Comparison of ENCODE assay signal across 22 cellular contexts in genomic region chr6:134878136-134878535, GRCh38.
DNase-seq lines count a peak whose midpoint lies in the region.
"Had no signal": no experiment of that assay in that cellular context is flagged by ENCODE, and none has a peak within 500 bp of the region (broad histone marks: within the 10 kb centered on the region; RNA-seq: fewer than 3 reads in every experiment).

No MANE protein-coding gene starts in this region.

- DNase-seq in AG08395 (ENCODE audit: low spot score), result peak; percentile 25
- DNase-seq in GM03348 (ENCODE audit: low spot score), result peak; percentile 18
- DNase-seq in astrocyte of the hippocampus (ENCODE audit: low read depth, low spot score), result peak; percentile 37
- peak; percentile 35 for DNase-seq in mesendoderm
- no peak for DNase-seq in GM19238 (ENCODE audit: insufficient read length, low spot score)
- no peak for DNase-seq in effector CD8-positive, alpha-beta T cell (lab: John Stamatoyannopoulos, UW)
- DNase-seq in activated naive CD4-positive, alpha-beta T cell treated with anti-CD3 and anti-CD28 coated beads, Interleukin-2, amount 50 U/mL, for 16 hours, result no peak
- DNase-seq: AML-193; CD4-positive, alpha-beta T cell; GDM1; H7; KG1; MG63; NCI-H1105 treated with DMSO at 0.1 percent for 48 hours; NCI-H146; NCI-H1930; NCI-H446; NCI-H524 treated with DMSO at 0.1 percent for 48 hours; NCI-H774; SK-N-SH had no signal

- H4K8ac ChIP-seq in mesendoderm (ENCODE audit: low read depth, low read length), result no peak overlapping the region

- no peak overlapping the region for H4K5ac ChIP-seq in mesendoderm (ENCODE audit: low read length)

- H2AK5ac ChIP-seq in mesendoderm (ENCODE audit: low read length), result no peak overlapping the region

- no peaks in the 10 kb centered on the region for H3K36me3 ChIP-seq in mesendoderm (ENCODE audit: control insufficient read depth, insufficient read depth, low read length)
- H3K36me3 ChIP-seq: BLaER1 treated with 17β-estradiol and CSF1 and Interleukin-3, amounts not matched to agents 10 nM and 100 nM; MG63 had no signal

- H3K4me3 ChIP-seq in mesendoderm (ENCODE audit: low read length), result no peak overlapping the region
- H3K4me3 ChIP-seq: BLaER1 treated with 17β-estradiol and CSF1 and Interleukin-3, amounts not matched to agents 10 nM and 100 nM; MG63 had no signal

- no peak overlapping the region for H3K23ac ChIP-seq in mesendoderm (ENCODE audit: low read length)

- H3K4me2 ChIP-seq in mesendoderm (ENCODE audit: low read length), result no peak overlapping the region
- H3K4me2 ChIP-seq: BLaER1 treated with 17β-estradiol and CSF1 and Interleukin-3, amounts not matched to agents 10 nM and 100 nM; SK-N-SH had no signal

- H3K56ac ChIP-seq in mesendoderm (ENCODE audit: low read length), result no peak overlapping the region

- no CpG with 5 or more reads among the region's 3 CpGs for WGBS in mesendoderm (ENCODE audit: extremely low coverage, insufficient coverage, low lambda C conversion rate)

- H3K27me3 ChIP-seq in mesendoderm (ENCODE audit: insufficient read depth, low read length, poor library complexity), result no peaks in the 10 kb centered on the region
- H3K27me3 ChIP-seq: BLaER1 treated with 17β-estradiol and CSF1 and Interleukin-3, amounts not matched to agents 10 nM and 100 nM; MG63 had no signal

- no peaks in the 10 kb centered on the region for H3K79me2 ChIP-seq in mesendoderm (ENCODE audit: control insufficient read depth, insufficient read depth, low read length)

- no peaks in the 10 kb centered on the region for H3K4me1 ChIP-seq in mesendoderm (ENCODE audit: control insufficient read depth, low read depth, low read length)

- no peak overlapping the region for H3K18ac ChIP-seq in mesendoderm (ENCODE audit: low read length)

- no peaks in the 10 kb centered on the region for H3K79me1 ChIP-seq in mesendoderm (ENCODE audit: low read length)

- H3K4ac ChIP-seq in mesendoderm (ENCODE audit: low read depth, low read length), result no peak overlapping the region

- no peak overlapping the region for H2BK15ac ChIP-seq in mesendoderm (replicated peaks; ENCODE audit: low read depth)

- H2BK5ac ChIP-seq in mesendoderm (ENCODE audit: low read length), result no peak overlapping the region

- no peak overlapping the region for H2BK120ac ChIP-seq in mesendoderm (ENCODE audit: low read depth, low read length)

- H3K27ac ChIP-seq in mesendoderm (ENCODE audit: low read depth, low read length), result no peak overlapping the region
- H3K27ac ChIP-seq: 22Rv1; BLaER1 treated with 17β-estradiol and CSF1 and Interleukin-3, amounts not matched to agents 10 nM and 100 nM had no signal

- H3K9ac ChIP-seq in mesendoderm (ENCODE audit: low read length), result no peak overlapping the region
- H3K9ac ChIP-seq: BLaER1 treated with 17β-estradiol and CSF1 and Interleukin-3, amounts not matched to agents 10 nM and 100 nM; SK-N-SH had no signal

Comparison
In these comparisons a context has a peak if more than half of its experiments do, and no peak if none do; other contexts are left out.
1. DNase-seq: peak in AG08395 (single experiment), GM03348 (single experiment), astrocyte of the hippocampus (single experiment) and mesendoderm (single experiment); none in GM19238 (single experiment), effector CD8-positive, alpha-beta T cell (single experiment) and activated naive CD4-positive, alpha-beta T cell treated with anti-CD3 and anti-CD28 coated beads, Interleukin-2, amount 50 U/mL, for 16 hours (single experiment).